8 cellular contexts compared by ENCODE assay signal in genomic region chr14:67533754-67534085, GRCh38. TPM values are rescaled to one million over a fixed set of nuclear protein-coding genes. Genes with fewer than 3 reads are reported as not detected.
A peak's percentile ranks its signal among the peaks of the same experiment; 100 is the strongest.
DNase-seq lines count a peak whose midpoint lies in the region; ATAC-seq and TF ChIP-seq lines count a peak whose summit lies in the region.

No MANE protein-coding gene starts in this region.

- H4K20me1 ChIP-seq in BLaER1 treated with 17β-estradiol and CSF1 and Interleukin-3, amounts not matched to agents 10 nM and 100 nM: peaks cover 0 to 18% (median 0%) of the 10 kb centered on the region in 11 experiments; a peak in 2 of 22 replicates

- peak; percentile 24 for DNase-seq in NCI-H146 treated with DMSO at 0.1 percent for 48 hours (lab: John Stamatoyannopoulos, UW; ENCODE audit: unreplicated experiment)
- no peak for DNase-seq in dermis blood vessel endothelial cell
- DNase-seq in ecto neural progenitor cell (ENCODE audit: low spot score): no peak
- DNase-seq in activated CD4-positive, alpha-beta T cell treated with anti-CD3 and anti-CD28 coated beads, Interleukin-2, amount 50 U/mL, for 48 hours: no peak

- H3K9ac ChIP-seq in BLaER1 treated with 17β-estradiol and CSF1 and Interleukin-3, amounts not matched to agents 10 nM and 100 nM: peak overlapping the region in 5 of 11 experiments; percentile 65 to 76 (median 70); a peak in 6 of 22 replicates

- WGBS in ectodermal cell, 2 experiments: 3 to 6% methylated on average over 6 of the region's 6 CpGs

- H3K4me3 Mint-ChIP-seq in nephron: peak overlapping the region; percentile 83 to 89 (median 88)

- peak overlapping the region; percentile 89 to 100 (median 98) for H3K4me2 ChIP-seq in BLaER1 treated with 17β-estradiol and CSF1 and Interleukin-3, amounts not matched to agents 10 nM and 100 nM

- H3K36me3 Mint-ChIP-seq in nephron (ENCODE audit: low read depth): no peaks in the 10 kb centered on the region

- H3K4me1 ChIP-seq in BLaER1 treated with 17β-estradiol and CSF1 and Interleukin-3, amounts not matched to agents 10 nM and 100 nM: peaks cover 0 to 20% (median 12%) of the 10 kb centered on the region in 10 experiments; a peak in 11 of 20 replicates
- H3K4me1 ChIP-seq in ectodermal cell (ENCODE audit: control insufficient read depth, insufficient read depth, low read length): peaks cover 6% of the 10 kb centered on the region

- H3K9me3 Mint-ChIP-seq in nephron: no peaks in the 10 kb centered on the region

- TF ChIP-seq CTCF in nephron (IDR thresholded peaks at IDR 0.05; ENCODE audit: unreplicated experiment in 3 of 3): no peak

- no peaks in the 10 kb centered on the region for H3K4me1 Mint-ChIP-seq in nephron

- peak overlapping the region; percentile 61 to 78 (median 72) for H3K4me3 ChIP-seq in BLaER1 treated with 17β-estradiol and CSF1 and Interleukin-3, amounts not matched to agents 10 nM and 100 nM
- H3K4me3 ChIP-seq in ectodermal cell (ENCODE audit: insufficient read depth, low read depth, low read length): peak overlapping the region; percentile 62

- H3K27me3 ChIP-seq in BLaER1 treated with 17β-estradiol and CSF1 and Interleukin-3, amounts not matched to agents 10 nM and 100 nM: peaks cover 29 to 46% (median 36%) of the 10 kb centered on the region in 11 experiments
- peaks cover 28% of the 10 kb centered on the region for H3K27me3 ChIP-seq in ectodermal cell (ENCODE audit: control insufficient read depth, insufficient read depth, low read length, poor library complexity, severe bottlenecking)

- peaks cover 31% of the 10 kb centered on the region for H3K27me3 Mint-ChIP-seq in nephron (ENCODE audit: low read depth)

- peak overlapping the region; percentile 60 to 90 (median 88) for H3K27ac Mint-ChIP-seq in nephron

- H3K36me3 ChIP-seq in BLaER1 treated with 17β-estradiol and CSF1 and Interleukin-3, amounts not matched to agents 10 nM and 100 nM: no peaks in the 10 kb centered on the region
- no peaks in the 10 kb centered on the region for H3K36me3 ChIP-seq in ectodermal cell (ENCODE audit: control insufficient read depth, insufficient read depth, low read length)

- ATAC-seq in HG02678 (IDR thresholded peaks at IDR 0.05; ENCODE audit: unreplicated experiment): no peak

- no peak overlapping the region for H3K27ac ChIP-seq in BLaER1 treated with 17β-estradiol and CSF1 and Interleukin-3, amounts not matched to agents 10 nM and 100 nM
- H3K27ac ChIP-seq in ectodermal cell (ENCODE audit: insufficient read depth, low read depth, low read length, poor library complexity, severe bottlenecking): no peak overlapping the region

- no peaks in the 10 kb centered on the region for H3K9me3 ChIP-seq in BLaER1 treated with 17β-estradiol and CSF1 and Interleukin-3, amounts not matched to agents 10 nM and 100 nM (replicated peaks in 1 of 11)
- no peaks in the 10 kb centered on the region for H3K9me3 ChIP-seq in ectodermal cell (ENCODE audit: control insufficient read depth, low read length)

RNA-seq across cellular contexts. Expression of gene PLEKHH1, which starts 0.6 kb away (rescaled TPM):
- 11.9 TPM for polyA plus RNA-seq in ectodermal cell (2013, experiment 1 of 4)
- 18.1 TPM for polyA plus RNA-seq in ectodermal cell (2013, experiment 2 of 4)
- polyA plus RNA-seq in ectodermal cell (2013, experiment 3 of 4): 14.7 TPM
- 14.9 TPM for polyA plus RNA-seq in ectodermal cell (2013, experiment 4 of 4)
- 0.09 and 1.0 TPM in 2 replicates for total RNA-seq in dermis blood vessel endothelial cell

RNA-seq across cellular contexts. Expression of gene TMEM229B, which starts 45.2 kb away (rescaled TPM):
- 0.17 TPM for polyA plus RNA-seq in ectodermal cell (2013, experiment 1 of 4)
- polyA plus RNA-seq in ectodermal cell (2013, experiment 2 of 4): 0.05 TPM
- 0.27 TPM for polyA plus RNA-seq in ectodermal cell (2013, experiment 3 of 4)
- 0.20 TPM for polyA plus RNA-seq in ectodermal cell (2013, experiment 4 of 4)
- total RNA-seq in dermis blood vessel endothelial cell: 1.1 and 1.4 TPM in 2 replicates
